In the genomic region with DNA sequence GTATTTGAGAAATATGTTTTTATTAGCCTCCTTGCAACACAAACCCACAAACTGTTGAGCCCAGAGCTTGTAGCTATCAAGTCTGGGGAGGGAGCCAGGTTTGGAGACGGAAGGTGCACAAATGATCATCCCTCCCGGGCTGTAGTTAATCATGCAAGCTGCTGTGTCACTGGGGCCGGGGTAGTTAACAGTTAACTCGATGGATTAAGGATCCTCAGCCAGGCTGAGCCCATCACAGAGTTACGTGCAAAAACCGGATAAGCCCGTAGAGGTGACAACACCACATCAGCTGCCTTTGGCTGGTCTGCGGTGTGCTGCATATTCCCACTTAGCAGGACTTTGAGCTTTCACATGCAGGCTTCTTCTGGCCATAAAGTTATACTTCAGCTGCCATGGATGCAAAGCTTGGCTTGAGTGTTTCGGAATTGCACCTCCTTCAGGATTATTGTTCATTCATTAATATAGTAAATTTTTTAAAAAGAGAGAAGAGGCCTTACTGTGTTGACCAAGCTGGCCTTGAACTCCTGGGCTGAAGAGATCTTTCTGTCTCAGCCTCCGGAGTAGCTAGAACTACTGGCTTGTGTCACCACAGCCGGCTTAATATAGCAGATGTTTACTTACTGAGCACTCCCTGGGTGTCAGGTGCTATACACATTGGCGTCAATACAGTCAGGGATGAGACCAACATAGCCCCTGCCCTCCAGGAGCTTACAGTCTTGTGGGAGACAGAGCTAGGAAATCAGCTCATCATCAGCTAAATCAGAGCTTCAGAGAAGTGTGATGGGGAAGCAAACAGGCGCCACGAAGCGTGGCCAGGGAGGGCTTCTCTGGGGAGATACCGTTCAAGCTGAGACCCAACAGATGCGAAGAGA, we compare ENCODE assay signal across 8 cellular contexts.
DNase-seq lines count a peak whose midpoint lies in the region; ATAC-seq and TF ChIP-seq lines count a peak whose summit lies in the region.

No MANE protein-coding gene starts in this region.

- H3K4me3 ChIP-seq in cardiac muscle cell (no peak overlapping the region), uterus (no peak overlapping the region), BE2C (ENCODE audit: low read depth, low read length) (no peak overlapping the region)

- ATAC-seq in Right ventricle myocardium superior (ENCODE audit: poor library complexity): no peak

- no peak for TF ChIP-seq POLR2A in uterus (IDR thresholded peaks at IDR 0.05)

- H3K27me3 ChIP-seq in cardiac muscle cell (no peaks in the 10 kb centered on the region), uterus (no peaks in the 10 kb centered on the region), BE2C (no peaks in the 10 kb centered on the region)

- H3K27ac ChIP-seq in cardiac muscle cell: no peak overlapping the region
- peak overlapping the region; percentile 87 to 98 for H3K27ac ChIP-seq in uterus

- no peak overlapping the region for H3K4me3 Mint-ChIP-seq in activated T-helper 1 cell treated with anti-CD3 and anti-CD28 coated beads, Interleukin-12 subunit alpha, Interleukin-12 subunit beta, Interleukin-2, Interleukin-4 antibody, amounts not matched to agents 30 ng/mL and 10 ng/mL and 1 ng/mL, durations not matched to agents 14 hours and 24 hours and 36 hours

- peak; percentile 18 to 37 for DNase-seq in cardiac muscle cell (ENCODE audit: low read depth in 1 of 2, low spot score in 1 of 2)
- DNase-seq in Right ventricle myocardium superior: no peak
- no peak for DNase-seq in activated T-helper 1 cell treated with anti-CD3 and anti-CD28 coated beads, Interleukin-12 subunit alpha, Interleukin-12 subunit beta, Interleukin-2, Interleukin-4 antibody, amounts not matched to agents 30 ng/mL and 10 ng/mL and 1 ng/mL, durations not matched to agents 14 hours and 24 hours and 36 hours (ENCODE audit: low spot score)
- DNase-seq in left kidney (ENCODE audit: low read depth, low spot score): peak; percentile 79
- DNase-seq in uterus: no peak
- DNase-seq in AG08396 (ENCODE audit: low spot score): no peak
- DNase-seq in BE2C: no peak
- DNase-seq in GM19240 (ENCODE audit: insufficient read length, low spot score): no peak

- H3K36me3 ChIP-seq in cardiac muscle cell (no peaks in the 10 kb centered on the region), uterus (no peaks in the 10 kb centered on the region), BE2C (peaks cover 3% of the 10 kb centered on the region)

- intact Hi-C loops in Right ventricle myocardium superior (cut with DNase I): no loop called here
- intact Hi-C loops in activated T-helper 1 cell treated with anti-CD3 and anti-CD28 coated beads, Interleukin-12 subunit alpha, Interleukin-12 subunit beta, Interleukin-2, Interleukin-4 antibody, amounts not matched to agents 30 ng/mL and 10 ng/mL and 1 ng/mL, durations not matched to agents 14 hours and 24 hours and 36 hours (cut with micrococcal nuclease): no loop called here
- intact Hi-C loops in uterus (cut with DNase I; ENCODE audit: low total_unique reads): no loop called here

- TF ChIP-seq CTCF in cardiac muscle cell (IDR thresholded peaks at IDR 0.05; ENCODE audit: low read depth, low read length): no peak
- no peak for TF ChIP-seq CTCF in uterus (IDR thresholded peaks at IDR 0.05)
- TF ChIP-seq CTCF in BE2C (IDR thresholded peaks at IDR 0.05; ENCODE audit: low read depth, low read length): no peak

- H3K9me3 Mint-ChIP-seq in activated T-helper 1 cell treated with anti-CD3 and anti-CD28 coated beads, Interleukin-12 subunit alpha, Interleukin-12 subunit beta, Interleukin-2, Interleukin-4 antibody, amounts not matched to agents 30 ng/mL and 10 ng/mL and 1 ng/mL, durations not matched to agents 14 hours and 24 hours and 36 hours: peaks cover 8% of the 10 kb centered on the region

- H3K27ac Mint-ChIP-seq in activated T-helper 1 cell treated with anti-CD3 and anti-CD28 coated beads, Interleukin-12 subunit alpha, Interleukin-12 subunit beta, Interleukin-2, Interleukin-4 antibody, amounts not matched to agents 30 ng/mL and 10 ng/mL and 1 ng/mL, durations not matched to agents 14 hours and 24 hours and 36 hours: peak overlapping the region; percentile 29

- H3K27me3 Mint-ChIP-seq in activated T-helper 1 cell treated with anti-CD3 and anti-CD28 coated beads, Interleukin-12 subunit alpha, Interleukin-12 subunit beta, Interleukin-2, Interleukin-4 antibody, amounts not matched to agents 30 ng/mL and 10 ng/mL and 1 ng/mL, durations not matched to agents 14 hours and 24 hours and 36 hours (ENCODE audit: insufficient read depth): no peaks in the 10 kb centered on the region

- H3K4me1 ChIP-seq in cardiac muscle cell (ENCODE audit: low read depth) (peaks cover 22% of the 10 kb centered on the region), uterus (peaks cover 10 to 20% of the 10 kb centered on the region in 2 donors), BE2C (no peaks in the 10 kb centered on the region)

- H3K36me3 Mint-ChIP-seq in activated T-helper 1 cell treated with anti-CD3 and anti-CD28 coated beads, Interleukin-12 subunit alpha, Interleukin-12 subunit beta, Interleukin-2, Interleukin-4 antibody, amounts not matched to agents 30 ng/mL and 10 ng/mL and 1 ng/mL, durations not matched to agents 14 hours and 24 hours and 36 hours (ENCODE audit: low read depth): peaks cover 66% of the 10 kb centered on the region

- H3K9me3 ChIP-seq in cardiac muscle cell (ENCODE audit: low read depth) (no peaks in the 10 kb centered on the region), uterus (no peaks in the 10 kb centered on the region), BE2C (no peaks in the 10 kb centered on the region)

- peaks cover 88% of the 10 kb centered on the region for H3K4me1 Mint-ChIP-seq in activated T-helper 1 cell treated with anti-CD3 and anti-CD28 coated beads, Interleukin-12 subunit alpha, Interleukin-12 subunit beta, Interleukin-2, Interleukin-4 antibody, amounts not matched to agents 30 ng/mL and 10 ng/mL and 1 ng/mL, durations not matched to agents 14 hours and 24 hours and 36 hours (ENCODE audit: low read depth)

Comparison
In these comparisons a context has a peak if more than half of its experiments do, and no peak if none do; other contexts are left out.
1. DNase-seq: peak in cardiac muscle cell (2 of 2) and left kidney (single experiment); none in Right ventricle myocardium superior (single experiment), activated T-helper 1 cell treated with anti-CD3 and anti-CD28 coated beads, Interleukin-12 subunit alpha, Interleukin-12 subunit beta, Interleukin-2, Interleukin-4 antibody, amounts not matched to agents 30 ng/mL and 10 ng/mL and 1 ng/mL, durations not matched to agents 14 hours and 24 hours and 36 hours (single experiment), uterus (0 of 2), AG08396 (single experiment), BE2C (single experiment) and GM19240 (single experiment).